10 cellular contexts compared by ENCODE assay signal in genomic region chr4:159051245-159052071, GRCh38. TPM values are rescaled to one million over a fixed set of nuclear protein-coding genes. Genes with fewer than 3 reads are reported as not detected.
DNase-seq lines count a peak whose midpoint lies in the region; ATAC-seq and TF ChIP-seq lines count a peak whose summit lies in the region.
"Had no signal": no experiment of that assay in that cellular context is flagged by ENCODE, and none has a peak within 500 bp of the region (broad histone marks: within the 10 kb centered on the region; RNA-seq: fewer than 3 reads in every experiment).

No MANE protein-coding gene starts in this region.

- H3K4me3 Mint-ChIP-seq in T-helper 17 cell = no peak overlapping the region
- H3K4me3 Mint-ChIP-seq: CD4-positive, alpha-beta memory T cell had no signal

- H3K27me3 ChIP-seq in BLaER1 treated with 17β-estradiol and CSF1 and Interleukin-3, amounts not matched to agents 10 nM and 100 nM = no peaks in the 10 kb centered on the region
- H3K27me3 ChIP-seq in WERI-Rb-1 (ENCODE audit: insufficient read depth, low read depth, severe bottlenecking) (no peaks in the 10 kb centered on the region), Peyer's patch (no peaks in the 10 kb centered on the region), aorta (ENCODE audit: control insufficient read depth in 1 of 2, insufficient read depth in 2 of 2, low read length in 1 of 2) (no peaks in the 10 kb centered on the region)

- WGBS in aorta, 2 donors = 69% methylated on average over 7 of the region's 7 CpGs

- H3K9me3 ChIP-seq in BLaER1 treated with 17β-estradiol and CSF1 and Interleukin-3, amounts not matched to agents 10 nM and 100 nM (replicated peaks in 1 of 11) = no peaks in the 10 kb centered on the region
- H3K9me3 ChIP-seq in WERI-Rb-1 (ENCODE audit: severe bottlenecking) = no peaks in the 10 kb centered on the region
- no peaks in the 10 kb centered on the region for H3K9me3 ChIP-seq in Peyer's patch
- no peaks in the 10 kb centered on the region for H3K9me3 ChIP-seq in T-helper 17 cell (ENCODE audit: control insufficient read depth, low read length, poor library complexity, severe bottlenecking)
- no peaks in the 10 kb centered on the region for H3K9me3 ChIP-seq in aorta (ENCODE audit: control insufficient read depth, low read length)

- peaks cover 5% of the 10 kb centered on the region for H3K36me3 Mint-ChIP-seq in T-helper 17 cell (ENCODE audit: low read depth)
- H3K36me3 Mint-ChIP-seq: CD4-positive, alpha-beta memory T cell had no signal

- intact Hi-C loops in aorta (cut with DNase I) = no loop called here

- 0 out of 20 replicates have a peak overlapping the region, but pooled peaks of 2 of the 10 experiments have one; percentile 8 to 22 for H3K4me3 ChIP-seq in BLaER1 treated with 17β-estradiol and CSF1 and Interleukin-3, amounts not matched to agents 10 nM and 100 nM
- H3K4me3 ChIP-seq in WERI-Rb-1 (ENCODE audit: low read depth, low read length) (no peak overlapping the region), Peyer's patch (no peak overlapping the region), aorta (ENCODE audit: low read length in 2 of 2) (no peak overlapping the region)

- ATAC-seq in GM19328 (IDR thresholded peaks at IDR 0.05; ENCODE audit: unreplicated experiment) (peak; percentile 80), HG02973 (IDR thresholded peaks at IDR 0.05; ENCODE audit: unreplicated experiment) (peak; percentile 87), T-helper 17 cell (no peak), aorta (ENCODE audit: low FRiP score) (no peak)

- peak overlapping the region; percentile 61 to 89 (median 72) for H3K4me2 ChIP-seq in BLaER1 treated with 17β-estradiol and CSF1 and Interleukin-3, amounts not matched to agents 10 nM and 100 nM

- peaks cover 15 to 62% (median 35%) of the 10 kb centered on the region in 10 experiments for H3K4me1 ChIP-seq in BLaER1 treated with 17β-estradiol and CSF1 and Interleukin-3, amounts not matched to agents 10 nM and 100 nM
- H3K4me1 ChIP-seq in Peyer's patch = peaks cover 0 to 7% (median 0%) of the 10 kb centered on the region in 4 donors
- H3K4me1 ChIP-seq in aorta (ENCODE audit: control insufficient read depth in 1 of 2, insufficient read depth in 2 of 2, low read length in 2 of 2) = peaks cover 0 to 6% of the 10 kb centered on the region in 2 donors

- 0 out of 22 replicates have a peak overlapping the region, but pooled peaks of 1 of the 11 experiments have one; percentile 5 for H3K27ac ChIP-seq in BLaER1 treated with 17β-estradiol and CSF1 and Interleukin-3, amounts not matched to agents 10 nM and 100 nM
- peak overlapping the region; percentile 37 for H3K27ac ChIP-seq in VCaP
- no peak overlapping the region for H3K27ac ChIP-seq in WERI-Rb-1
- H3K27ac ChIP-seq in Peyer's patch = no peak overlapping the region
- H3K27ac ChIP-seq in aorta (ENCODE audit: low read depth in 1 of 2, low read length in 2 of 2) = no peak overlapping the region

- no peak overlapping the region for H3K27ac Mint-ChIP-seq in T-helper 17 cell
- H3K27ac Mint-ChIP-seq: CD4-positive, alpha-beta memory T cell had no signal

- H3K9ac ChIP-seq in BLaER1 treated with 17β-estradiol and CSF1 and Interleukin-3, amounts not matched to agents 10 nM and 100 nM = peak overlapping the region in 5 of 11 experiments; percentile 10 to 31 (median 13); a peak in 3 of 22 replicates

- peaks cover 10% of the 10 kb centered on the region for H3K4me1 Mint-ChIP-seq in T-helper 17 cell

- no peaks in the 10 kb centered on the region for H3K36me3 ChIP-seq in BLaER1 treated with 17β-estradiol and CSF1 and Interleukin-3, amounts not matched to agents 10 nM and 100 nM
- H3K36me3 ChIP-seq in WERI-Rb-1 = no peaks in the 10 kb centered on the region
- H3K36me3 ChIP-seq in Peyer's patch = no peaks in the 10 kb centered on the region
- H3K36me3 ChIP-seq in aorta (ENCODE audit: control insufficient read depth in 1 of 2, insufficient read depth in 2 of 2, low read length in 1 of 2) = no peaks in the 10 kb centered on the region

- TF ChIP-seq POLR2A in Peyer's patch (IDR thresholded peaks at IDR 0.05) = no peak

- peaks cover 31% of the 10 kb centered on the region for H3K27me3 Mint-ChIP-seq in T-helper 17 cell

- H4K20me1 ChIP-seq in BLaER1 treated with 17β-estradiol and CSF1 and Interleukin-3, amounts not matched to agents 10 nM and 100 nM = no peaks in the 10 kb centered on the region

- TF ChIP-seq CTCF in VCaP (conservative IDR thresholded peaks at IDR 0.05) (no peak), WERI-Rb-1 (IDR thresholded peaks at IDR 0.05; ENCODE audit: low read depth, low read length) (no peak), Peyer's patch (IDR thresholded peaks at IDR 0.05) (no peak)

- DNase-seq in WERI-Rb-1 = no peak
- no peak for DNase-seq in Peyer's patch
- DNase-seq in T-helper 17 cell = no peak
- no peak for DNase-seq in aorta
- DNase-seq: CD4-positive, alpha-beta memory T cell; KBM-7 had no signal

RNA-seq across cellular contexts. Expression of gene RAPGEF2, which starts 51.4 kb away (rescaled TPM):
- 10 to 100 TPM; 30.1 to 81.7 (median 41.4) TPM for total RNA-seq in Peyer's patch
- total RNA-seq in T-helper 17 cell = 10 to 100 TPM; 35.0 to 38.3 TPM
- 10 to 100 TPM; 47.6 to 51.3 TPM for total RNA-seq in aorta
- polyA plus RNA-seq in aorta = 10 to 100 TPM in 1 of 2 donors, 1 to 10 TPM in 1; 9.4 to 16.2 TPM

Comparison
In these comparisons a context has a peak if more than half of its experiments do, and no peak if none do; other contexts are left out.
1. ATAC-seq: peak in GM19328 (single experiment) and HG02973 (single experiment); none in T-helper 17 cell (single experiment) and aorta (single experiment).